ENCODE assay signal across 8 cellular contexts in the genomic region with DNA sequence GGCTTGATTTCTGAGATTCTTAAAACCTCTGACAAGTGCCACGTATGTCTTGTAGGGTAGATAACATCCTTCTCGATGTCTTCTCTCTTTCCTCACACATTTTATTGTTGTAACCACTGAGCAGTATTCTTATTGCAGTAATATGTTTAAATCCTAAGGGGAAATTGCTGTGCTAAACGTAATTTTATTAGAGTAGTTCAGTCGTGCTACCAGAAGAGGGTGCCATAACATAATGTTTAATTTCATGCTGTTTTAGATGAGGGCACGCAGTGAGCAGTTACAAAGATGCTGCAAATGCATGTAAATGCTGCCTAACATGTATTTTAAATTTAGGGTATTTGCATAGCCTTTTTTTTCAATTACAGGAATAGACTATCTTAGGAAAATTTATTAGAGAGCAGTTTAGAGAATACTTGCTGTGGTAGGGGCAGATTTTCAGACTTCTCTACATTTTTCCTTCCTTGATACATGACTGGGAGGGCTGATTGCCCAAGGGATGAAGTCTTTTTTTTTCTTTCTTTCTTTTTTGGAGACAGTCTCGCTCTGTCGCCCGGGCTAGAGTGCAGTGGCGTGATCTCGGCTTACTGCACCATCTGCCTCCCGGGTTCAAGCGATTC. TPM values are rescaled to one million over a fixed set of nuclear protein-coding genes. Genes with fewer than 3 reads are reported as not detected.
A peak's percentile ranks its signal among the peaks of the same experiment; 100 is the strongest.
DNase-seq lines count a peak whose midpoint lies in the region; FAIRE-seq and TF ChIP-seq lines count a peak whose summit lies in the region.

No MANE protein-coding gene starts in this region.

- TF ChIP-seq CTCF in MCF 10A (IDR thresholded peaks at IDR 0.05; ENCODE audit: unreplicated experiment) (peak; percentile 57), kidney epithelial cell (IDR thresholded peaks at IDR 0.05; ENCODE audit: insufficient read depth, low read length, poor library complexity, severe bottlenecking) (peak; percentile 46), transverse colon (IDR thresholded peaks at IDR 0.05) (peak; percentile 55 to 78 (median 66)), lower leg skin (IDR thresholded peaks at IDR 0.05) (no peak)

- no peaks in the 10 kb centered on the region for H3K9me3 Mint-ChIP-seq in MCF 10A (ENCODE audit: unreplicated experiment)

- FAIRE-seq in H54 (lab: Jason Lieb, UNC), result no peak

- in situ Hi-C loops in transverse colon (cut with MboI; ENCODE audit: low pct_ligation_motif_present in 1 of 4, low pct_unique_long_range_greater_than_20kb in 1 of 4, low sequenced_read_pairs in 3 of 4), result loop anchor here in 3 of 4 donors (10.0 to 25.0 kb wide), 3 partner anchors 358 to 521 kb away; no protein-coding TSS in a partner anchor

- intact Hi-C loops in MCF 10A (cut with micrococcal nuclease) (loop anchor here (1.0 to 10.0 kb wide), 5 partner anchors 103 to 508 kb away; no protein-coding TSS in a partner anchor), transverse colon (cut with DNase I; ENCODE audit: low total_unique reads) (loop anchor here (10.0 kb wide), 1 partner anchor 368 kb away; no protein-coding TSS in a partner anchor), lower leg skin (cut with DNase I; ENCODE audit: low total_unique reads) (no loop called here)

- no peaks in the 10 kb centered on the region for H3K27me3 Mint-ChIP-seq in MCF 10A (ENCODE audit: insufficient read depth, unreplicated experiment)

- no peak overlapping the region for H3K27ac Mint-ChIP-seq in MCF 10A (ENCODE audit: low read depth, unreplicated experiment)

- BruUV-seq in MCF 10A (replicated peaks; lab: Mats Ljungman, UMichigan), result no TSS peak

- 57 to 64% methylated on average over 9 to 12 of the region's 12 CpGs for WGBS in transverse colon (ENCODE audit: low coverage in 1 of 2), 2 donors
- 56 to 57% methylated on average over 12 of the region's 12 CpGs for WGBS in lower leg skin, 2 donors

- TF ChIP-seq POLR2A in H54 (IDR thresholded peaks at IDR 0.05; ENCODE audit: low read depth, low read length) (no peak), transverse colon (IDR thresholded peaks at IDR 0.05) (no peak), lower leg skin (IDR thresholded peaks at IDR 0.05) (no peak)

- no peak overlapping the region for H3K27ac ChIP-seq in transverse colon

- no peaks in the 10 kb centered on the region for H3K4me1 ChIP-seq in transverse colon

- no peak for TF ChIP-seq EP300 in transverse colon (IDR thresholded peaks at IDR 0.05; ENCODE audit: low read depth)

- no peaks in the 10 kb centered on the region for H3K9me3 ChIP-seq in transverse colon

- peaks cover 74% of the 10 kb centered on the region for H3K36me3 Mint-ChIP-seq in MCF 10A (ENCODE audit: insufficient read depth, unreplicated experiment)

- H3K4me3 ChIP-seq in kidney epithelial cell (ENCODE audit: low read depth, low read length) (no peak overlapping the region), transverse colon (no peak overlapping the region), lower leg skin (ENCODE audit: low read depth, poor library complexity, severe bottlenecking) (no peak overlapping the region)

- peak; percentile 21 for DNase-seq in DMS153 (lab: John Stamatoyannopoulos, UW)
- peak; percentile 22 for DNase-seq in H54 (ENCODE audit: insufficient read length, low spot score)
- DNase-seq in NCI-H524 (lab: John Stamatoyannopoulos, UW), result peak; percentile 10 to 59
- peak; percentile 60 for DNase-seq in MCF 10A (ENCODE audit: unreplicated experiment)
- DNase-seq in kidney epithelial cell (ENCODE audit: low read depth), result no peak
- DNase-seq in transverse colon, result no peak
- no peak for DNase-seq in lower leg skin (ENCODE audit: low spot score in 2 of 2)
- no peak for DNase-seq in mesenteric fat pad (ENCODE audit: low spot score)

- CTCF ChIA-PET in MCF 10A (lab: Yijun Ruan, JAX), result interaction anchor here (0.6 to 2.8 kb wide), 34 partner anchors 8 to 1988 kb away, joined by 3 to 16 read pairs (median 4); no protein-coding TSS in a partner anchor

- H3K27me3 ChIP-seq in kidney epithelial cell (ENCODE audit: control insufficient read depth, insufficient read depth, low read length) (no peaks in the 10 kb centered on the region), transverse colon (no peaks in the 10 kb centered on the region)

- POLR2A ChIA-PET in MCF 10A (lab: Yijun Ruan, JAX), result interaction anchor here (1.4 kb wide), 1 partner anchor 52 kb away, joined by 3 read pairs; the partner anchor contains the start of gene GAN

- H3K4me1 Mint-ChIP-seq in MCF 10A (ENCODE audit: insufficient read depth, unreplicated experiment), result no peaks in the 10 kb centered on the region

- H3K36me3 ChIP-seq in kidney epithelial cell (ENCODE audit: control insufficient read depth, insufficient read depth, low read length) (peaks cover 1% of the 10 kb centered on the region), transverse colon (peaks cover 0 to 58% (median 14%) of the 10 kb centered on the region in 4 donors)

- no peak overlapping the region for H3K4me3 Mint-ChIP-seq in MCF 10A (ENCODE audit: unreplicated experiment)

RNA-seq across cellular contexts. Expression of gene GAN, which starts 51.7 kb away (rescaled TPM):
- total RNA-seq in MCF 10A (2022), result 12.4 and 17.2 TPM in 2 replicates
- 9.7 and 12.5 TPM in 2 replicates for total RNA-seq in kidney epithelial cell
- 100 to 1,000 TPM in 1 of 4 donors, 10 to 100 TPM in 3; 12.9 to 378 (median 14.7) TPM for total RNA-seq in transverse colon
- total RNA-seq in lower leg skin, result 100 to 1,000 TPM; 130 to 214 (median 157) TPM
- total RNA-seq in mesenteric fat pad, result 10.0 TPM

Comparison
In these comparisons a context has a peak if more than half of its experiments do, and no peak if none do; other contexts are left out.
1. DNase-seq: peak in DMS153 (single experiment), H54 (single experiment), NCI-H524 (2 of 2) and MCF 10A (single experiment); none in kidney epithelial cell (single experiment), transverse colon (single experiment), lower leg skin (0 of 2) and mesenteric fat pad (single experiment).
2. CTCF ChIP-seq: peak in MCF 10A (single experiment), kidney epithelial cell (single experiment) and transverse colon (5 of 5); none in lower leg skin (0 of 3).